36 cellular contexts compared by ENCODE assay signal in genomic region chr6:50077385-50077784, GRCh38. TPM values are rescaled to one million over a fixed set of nuclear protein-coding genes. Genes with fewer than 3 reads are reported as not detected.
"Had no signal": no experiment of that assay in that cellular context is flagged by ENCODE, and none has a peak within 500 bp of the region (broad histone marks: within the 10 kb centered on the region; RNA-seq: fewer than 3 reads in every experiment).

No MANE protein-coding gene starts in this region.

- H3K9me3 ChIP-seq: ascending aorta, colonic mucosa had no signal

- H3K4me3 ChIP-seq: ascending aorta, cardiac muscle cell, colonic mucosa had no signal

- ATAC-seq: activated CD8-positive, alpha-beta T cell treated with anti-CD3 and anti-CD28 coated beads for 36 hours; activated naive CD8-positive, alpha-beta T cell treated with anti-CD3 and anti-CD28 coated beads, Interleukin-2, amount 50 U/mL, for 24 hours; activated T-cell treated with anti-CD3 and anti-CD28 coated beads, Interleukin-2, amount 50 U/mL, for 4 hours; activated T-cell treated with anti-CD3 and anti-CD28 coated beads, Interleukin-2, amount 50 U/mL, for 72 hours; activated T-helper 17 cell treated with anti-CD3 and anti-CD28 coated beads, Interleukin-2, amount 50 U/mL, for 72 hours had no signal

- H3K4me1 ChIP-seq: ascending aorta, colonic mucosa had no signal

- FAIRE-seq: bronchial epithelial cell, TTC549 had no signal

- H3K27me3 ChIP-seq: ascending aorta, cardiac muscle cell, colonic mucosa had no signal

- H3K36me3 ChIP-seq: ascending aorta, cardiac muscle cell, colonic mucosa had no signal

- H3K27ac ChIP-seq: ascending aorta, cardiac muscle cell, colonic mucosa, VCaP had no signal

- DNase-seq: activated B cell treated with CpG ODN at 0.5 μM for 24 hours; activated CD4-positive, alpha-beta memory T cell treated with anti-CD3 and anti-CD28 coated beads for 36 hours; activated CD4-positive, alpha-beta T cell treated with anti-CD3 and anti-CD28 coated beads for 4 hours; activated CD4-positive, alpha-beta T cell treated with anti-CD3 and anti-CD28 coated beads, Interleukin-2, amount 10 ng/mL, durations not matched to agents 24 days and 14 days; activated CD4-positive, alpha-beta T cell treated with anti-CD3 and anti-CD28 coated beads, Interleukin-2, amount 50 U/mL, for 1 hour; activated CD4-positive, alpha-beta T cell treated with anti-CD3 and anti-CD28 coated beads, Interleukin-2, amount 50 U/mL, for 4 hours; activated CD4-positive, CD25-positive, alpha-beta regulatory T cell treated with anti-CD3 and anti-CD28 coated beads, Interleukin-2, amount 50 U/mL, for 72 hours; activated CD8-positive, alpha-beta memory T cell treated with anti-CD3 and anti-CD28 coated beads, Interleukin-2, amount 50 U/mL, for 4 hours; activated CD8-positive, alpha-beta T cell treated with anti-CD3 and anti-CD28 coated beads for 36 hours; activated effector memory CD4-positive, alpha-beta T cell treated with anti-CD3 and anti-CD28 coated beads, Interleukin-2, amount 50 U/mL, for 16 hours; activated gamma-delta T cell treated with Interleukin-2 at 50 U/mL for 16 hours; activated naive CD4-positive, alpha-beta T cell; activated naive CD4-positive, alpha-beta T cell treated with anti-CD3 and anti-CD28 coated beads, Interleukin-2, amount 10 ng/mL, durations not matched to agents 7 days and 5 days; activated naive CD8-positive, alpha-beta T cell treated with anti-CD3 and anti-CD28 coated beads, Interleukin-2, amount 10 ng/mL, durations not matched to agents 7 days and 5 days; activated naive CD8-positive, alpha-beta T cell treated with anti-CD3 and anti-CD28 coated beads, Interleukin-2, amount 50 U/mL, for 24 hours; activated T-cell treated with anti-CD3 and anti-CD28 coated beads for 4 hours; activated T-cell treated with anti-CD3 and anti-CD28 coated beads, Interleukin-2, amount 50 U/mL, for 1 hour; activated T-cell treated with anti-CD3 and anti-CD28 coated beads, Interleukin-2, amount 50 U/mL, for 4 hours; activated T-cell treated with anti-CD3 and anti-CD28 coated beads, Interleukin-2, amount 50 U/mL, for 72 hours; amygdala; anterior cingulate cortex; caudate nucleus; cerebellar nuclear complex; colonic mucosa; T-helper 2 cell; T-helper 9 cell had no signal

RNA-seq across cellular contexts. Expression of gene DEFB112, which starts 27.7 kb away (rescaled TPM):
- total RNA-seq: activated B cell treated with CpG ODN at 0.5 μM for 24 hours; activated CD4-positive, alpha-beta memory T cell treated with anti-CD3 and anti-CD28 coated beads for 36 hours; activated CD4-positive, alpha-beta T cell treated with anti-CD3 and anti-CD28 coated beads, Interleukin-2, amount 10 ng/mL, durations not matched to agents 24 days and 14 days; activated CD8-positive, alpha-beta memory T cell treated with anti-CD3 and anti-CD28 coated beads for 36 hours; activated CD8-positive, alpha-beta T cell treated with anti-CD3 and anti-CD28 coated beads for 36 hours; activated naive CD8-positive, alpha-beta T cell treated with anti-CD3 and anti-CD28 coated beads, Interleukin-2, amount 10 ng/mL, durations not matched to agents 7 days and 5 days; activated T-cell treated with anti-CD3 and anti-CD28 coated beads, Interleukin-2, amount 50 U/mL, for 4 hours; activated T-cell treated with anti-CD3 and anti-CD28 coated beads, Interleukin-2, amount 50 U/mL, for 72 hours; activated T-helper 1 cell treated with anti-CD3 and anti-CD28 coated beads, Interleukin-12 subunit alpha, Interleukin-12 subunit beta, Interleukin-2, Interleukin-4 antibody, amounts not matched to agents 30 ng/mL and 10 ng/mL and 1 ng/mL, durations not matched to agents 14 hours and 24 hours and 36 hours; activated T-helper 17 cell treated with anti-CD3 and anti-CD28 coated beads, Interleukin-2, amount 50 U/mL, for 72 hours; ascending aorta; bronchial epithelial cell; cardiac muscle cell; chondrocyte; colonic mucosa had no signal
- polyA plus RNA-seq: adipose tissue, cardiac muscle cell had no signal

RNA-seq across cellular contexts. Expression of gene DEFB110, which starts 55.6 kb away (rescaled TPM):
- total RNA-seq: activated B cell treated with CpG ODN at 0.5 μM for 24 hours; activated CD4-positive, alpha-beta memory T cell treated with anti-CD3 and anti-CD28 coated beads for 36 hours; activated CD4-positive, alpha-beta T cell treated with anti-CD3 and anti-CD28 coated beads, Interleukin-2, amount 10 ng/mL, durations not matched to agents 24 days and 14 days; activated CD8-positive, alpha-beta memory T cell treated with anti-CD3 and anti-CD28 coated beads for 36 hours; activated CD8-positive, alpha-beta T cell treated with anti-CD3 and anti-CD28 coated beads for 36 hours; activated naive CD8-positive, alpha-beta T cell treated with anti-CD3 and anti-CD28 coated beads, Interleukin-2, amount 10 ng/mL, durations not matched to agents 7 days and 5 days; activated T-cell treated with anti-CD3 and anti-CD28 coated beads, Interleukin-2, amount 50 U/mL, for 4 hours; activated T-cell treated with anti-CD3 and anti-CD28 coated beads, Interleukin-2, amount 50 U/mL, for 72 hours; activated T-helper 1 cell treated with anti-CD3 and anti-CD28 coated beads, Interleukin-12 subunit alpha, Interleukin-12 subunit beta, Interleukin-2, Interleukin-4 antibody, amounts not matched to agents 30 ng/mL and 10 ng/mL and 1 ng/mL, durations not matched to agents 14 hours and 24 hours and 36 hours; activated T-helper 17 cell treated with anti-CD3 and anti-CD28 coated beads, Interleukin-2, amount 50 U/mL, for 72 hours; ascending aorta; bronchial epithelial cell; cardiac muscle cell; chondrocyte; colonic mucosa had no signal
- polyA plus RNA-seq: adipose tissue, cardiac muscle cell had no signal
